ENCODE assay signal across 8 cellular contexts in the genomic region with DNA sequence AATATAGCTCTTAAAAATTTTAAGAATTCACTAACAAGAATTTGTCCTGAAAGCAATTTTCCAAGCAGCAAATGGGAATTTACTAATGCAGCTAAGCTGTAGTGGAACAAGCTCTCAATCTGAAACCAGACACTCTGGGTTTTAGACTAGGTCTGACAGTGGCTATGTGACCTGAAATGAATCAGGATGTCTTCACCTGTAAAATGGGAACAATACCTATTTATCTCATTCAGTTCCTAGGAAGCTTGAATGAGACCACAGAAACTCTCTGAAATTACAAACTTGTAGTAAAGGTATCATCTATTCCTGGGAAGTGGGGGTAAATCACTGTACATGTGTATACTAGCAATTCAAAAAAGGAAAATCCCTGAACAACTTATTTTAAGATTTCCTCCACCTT. TPM values are rescaled to one million over a fixed set of nuclear protein-coding genes. Genes with fewer than 3 reads are reported as not detected.
DNase-seq lines count a peak whose midpoint lies in the region; ATAC-seq and TF ChIP-seq lines count a peak whose summit lies in the region.

No MANE protein-coding gene starts in this region.

- H3K36me3 Mint-ChIP-seq in naive thymus-derived CD8-positive, alpha-beta T cell = peaks cover 0 to 36% (median 15%) of the 10 kb centered on the region in 3 donors

- no peak for ATAC-seq in naive thymus-derived CD8-positive, alpha-beta T cell
- ATAC-seq in HG02623 (IDR thresholded peaks at IDR 0.05; ENCODE audit: unreplicated experiment) = no peak
- no peak for ATAC-seq in GM18505 (IDR thresholded peaks at IDR 0.05; ENCODE audit: unreplicated experiment)

- H3K9me3 ChIP-seq in KOPT-K1 (ENCODE audit: insufficient read depth, low read length, poor library complexity, severe bottlenecking) (no peaks in the 10 kb centered on the region), colonic mucosa (no peaks in the 10 kb centered on the region)

- TF ChIP-seq POLR2A in GM18505 (IDR thresholded peaks at IDR 0.05; ENCODE audit: borderline replicate concordance, extremely low read depth, insufficient read depth, insufficient read length) = no peak

- peaks cover 19 to 73% (median 60%) of the 10 kb centered on the region in 4 donors for H3K4me1 Mint-ChIP-seq in naive thymus-derived CD8-positive, alpha-beta T cell

- peaks cover 7% of the 10 kb centered on the region for H3K4me1 ChIP-seq in colonic mucosa

- no peaks in the 10 kb centered on the region for H3K27me3 ChIP-seq in colonic mucosa

- H3K27ac ChIP-seq in KOPT-K1 (ENCODE audit: low read depth, low read length, poor library complexity, severe bottlenecking) (peak overlapping the region; percentile 87), colonic mucosa (no peak overlapping the region)

- intact Hi-C loops in colonic mucosa (cut with DNase I) = no loop called here

- H3K4me3 Mint-ChIP-seq in naive thymus-derived CD8-positive, alpha-beta T cell = peak overlapping the region; percentile 98 to 100 (median 99)

- peak overlapping the region in 9 of 10 donors; percentile 92 to 99 (median 98) for H3K27ac Mint-ChIP-seq in naive thymus-derived CD8-positive, alpha-beta T cell

- H3K36me3 ChIP-seq in KOPT-K1 (ENCODE audit: insufficient read depth, low read length) = peaks cover 36% of the 10 kb centered on the region
- no peaks in the 10 kb centered on the region for H3K36me3 ChIP-seq in colonic mucosa

- DNase-seq in AG10803 (ENCODE audit: low read depth) = no peak
- DNase-seq in colonic mucosa = no peak
- DNase-seq in naive thymus-derived CD8-positive, alpha-beta T cell = no peak
- no peak for DNase-seq in HT-29 (ENCODE audit: low spot score)
- DNase-seq in NCI-H1092 (lab: John Stamatoyannopoulos, UW) = no peak

- no peaks in the 10 kb centered on the region for H3K27me3 Mint-ChIP-seq in naive thymus-derived CD8-positive, alpha-beta T cell

- peak overlapping the region; percentile 95 to 98 for H3K9ac ChIP-seq in colonic mucosa (ENCODE audit: low read depth in 2 of 2, low read length in 2 of 2)

- H3K4me3 ChIP-seq in AG10803 (ENCODE audit: low read length) (peak overlapping the region; percentile 91), colonic mucosa (peak overlapping the region; percentile 99)

- TF ChIP-seq CTCF in AG10803 (conservative IDR thresholded peaks at IDR 0.05; ENCODE audit: low read length) (no peak), colonic mucosa (IDR thresholded peaks at IDR 0.05) (no peak)

- no peaks in the 10 kb centered on the region for H3K9me3 Mint-ChIP-seq in naive thymus-derived CD8-positive, alpha-beta T cell

- POLR2A ChIA-PET in naive thymus-derived CD8-positive, alpha-beta T cell (lab: Charles Lee) = interaction anchor here (1.6 to 2.4 kb wide), 2 partner anchors 46 to 1670 kb away, joined by 5 to 7 read pairs; partner anchors contain the start of genes KMT2E and PMPCB

RNA-seq across cellular contexts. Expression of gene DNAJC2, which starts 1.2 kb away (rescaled TPM):
- total RNA-seq in colonic mucosa = 10 to 100 TPM; 21.7 to 25.1 TPM
- total RNA-seq in naive thymus-derived CD8-positive, alpha-beta T cell = 10 to 100 TPM; 42.7 to 43.2 TPM
- 10 to 100 TPM; 14.8 to 28.0 (median 21.8) TPM for polyA plus RNA-seq in naive thymus-derived CD8-positive, alpha-beta T cell
- 19.0 and 24.9 TPM in 2 replicates for total RNA-seq in HT-29 (2014; rRNA removed; shearing (Covaris generic))

RNA-seq across cellular contexts. Expression of gene PSMC2, which starts 4.1 kb away (rescaled TPM):
- 100 to 1,000 TPM in 1 of 2 donors, 10 to 100 TPM in 1; 75.6 to 109 TPM for total RNA-seq in colonic mucosa
- total RNA-seq in naive thymus-derived CD8-positive, alpha-beta T cell = 10 to 100 TPM; 68.8 to 73.5 TPM
- polyA plus RNA-seq in naive thymus-derived CD8-positive, alpha-beta T cell = 10 to 100 TPM; 90.3 to 95.5 (median 94.2) TPM
- 119 and 171 TPM in 2 replicates for total RNA-seq in HT-29 (2014; rRNA removed; shearing (Covaris generic))

RNA-seq across cellular contexts. Expression of gene PMPCB, which starts 46.1 kb away (rescaled TPM):
- total RNA-seq in colonic mucosa = 10 to 100 TPM; 56.4 to 80.5 TPM
- 10 to 100 TPM; 80.0 to 89.0 TPM for total RNA-seq in naive thymus-derived CD8-positive, alpha-beta T cell
- polyA plus RNA-seq in naive thymus-derived CD8-positive, alpha-beta T cell = 10 to 100 TPM; 75.0 to 80.6 (median 75.5) TPM
- 41.1 and 43.7 TPM in 2 replicates for total RNA-seq in HT-29 (2014; rRNA removed; shearing (Covaris generic))
